27 cellular contexts compared by ENCODE assay signal in genomic region chr4:3118281-3118680, GRCh38. TPM values are rescaled to one million over a fixed set of nuclear protein-coding genes. Genes with fewer than 3 reads are reported as not detected.
"Had no signal": no experiment of that assay in that cellular context is flagged by ENCODE, and none has a peak within 500 bp of the region (broad histone marks: within the 10 kb centered on the region; RNA-seq: fewer than 3 reads in every experiment).

No MANE protein-coding gene starts in this region.

- H3K27me3 ChIP-seq: ascending aorta, body of pancreas, Peyer's patch, SJSA1 had no signal

- H3K4me3 ChIP-seq: ascending aorta, body of pancreas, Peyer's patch, SJSA1 had no signal

- H3K9me3 ChIP-seq: ascending aorta, body of pancreas, Peyer's patch, SJSA1 had no signal

- H3K4me2 ChIP-seq: KMS-11 had no signal

- H3K4me1 Mint-ChIP-seq: WTC11 had no signal

- DNase-seq: activated CD4-positive, alpha-beta T cell treated with anti-CD3 and anti-CD28 coated beads for 48 hours; activated CD4-positive, alpha-beta T cell treated with anti-CD3 and anti-CD28 coated beads, Interleukin-2, amount 50 U/mL, for 4 hours; activated CD4-positive, CD25-positive, alpha-beta regulatory T cell treated with anti-CD3 and anti-CD28 coated beads, Interleukin-2, amount 50 U/mL, for 72 hours; activated CD8-positive, alpha-beta memory T cell treated with anti-CD3 and anti-CD28 coated beads, Interleukin-2, amount 50 U/mL, for 48 hours; activated CD8-positive, alpha-beta T cell treated with anti-CD3 and anti-CD28 coated beads, Interleukin-2, amount 10 ng/mL, durations not matched to agents 7 days and 5 days; activated naive CD4-positive, alpha-beta T cell; activated T-cell treated with anti-CD3 and anti-CD28 coated beads, Interleukin-2, amount 50 U/mL, for 4 hours; body of pancreas; central memory CD4-positive, alpha-beta T cell; NCI-H1092 treated with DMSO at 0.1 percent for 48 hours; NCI-H1417 treated with DMSO at 0.1 percent for 48 hours; NCI-H1694; NCI-H2029; NCI-H2107; NCI-H345; NCI-H510A; NCI-H526 treated with DMSO at 0.1 percent for 48 hours; Peyer's patch; SHP77 had no signal

- H3K4me1 ChIP-seq: ascending aorta had no signal

- H3K9me3 Mint-ChIP-seq: activated naive CD4-positive, alpha-beta T cell treated with anti-CD3 and anti-CD28 coated beads, Interleukin-2, amount 50 U/mL, for 24 hours; activated T-cell treated with anti-CD3 and anti-CD28 coated beads, Interleukin-2, amount 50 U/mL, for 4 hours; T-helper 1 cell treated with Interleukin-12 subunit alpha and Interleukin-12 subunit beta and Interleukin-4 antibody, amounts not matched to agents 30 μg/mL and 1 μg/mL, for 36 hours had no signal

- H3K4me3 Mint-ChIP-seq: activated CD8-positive, alpha-beta T cell treated with anti-CD3 and anti-CD28 coated beads, Interleukin-2, amount 10 ng/mL, durations not matched to agents 7 days and 5 days; activated naive CD4-positive, alpha-beta T cell treated with anti-CD3 and anti-CD28 coated beads, Interleukin-2, amount 50 U/mL, for 24 hours; activated T-cell treated with anti-CD3 and anti-CD28 coated beads, Interleukin-2, amount 50 U/mL, for 4 hours; T-helper 1 cell treated with Interleukin-12 subunit alpha and Interleukin-12 subunit beta and Interleukin-4 antibody, amounts not matched to agents 30 μg/mL and 1 μg/mL, for 36 hours; WTC11 had no signal

- H3K27ac ChIP-seq: ascending aorta, body of pancreas, KMS-11, Peyer's patch, SJSA1 had no signal

- H3K27ac Mint-ChIP-seq: activated CD8-positive, alpha-beta T cell treated with anti-CD3 and anti-CD28 coated beads, Interleukin-2, amount 10 ng/mL, durations not matched to agents 7 days and 5 days; T-helper 1 cell treated with Interleukin-12 subunit alpha and Interleukin-12 subunit beta and Interleukin-4 antibody, amounts not matched to agents 30 μg/mL and 1 μg/mL, for 36 hours; WTC11 had no signal

- ATAC-seq: activated CD8-positive, alpha-beta T cell treated with anti-CD3 and anti-CD28 coated beads, Interleukin-2, amount 10 ng/mL, durations not matched to agents 7 days and 5 days; activated T-cell treated with anti-CD3 and anti-CD28 coated beads, Interleukin-2, amount 50 U/mL, for 4 hours; body of pancreas; WTC11 had no signal

- H3K27me3 Mint-ChIP-seq: activated naive CD4-positive, alpha-beta T cell treated with anti-CD3 and anti-CD28 coated beads, Interleukin-2, amount 50 U/mL, for 24 hours had no signal

- H3K9ac ChIP-seq: KMS-11 had no signal

RNA-seq across cellular contexts. Expression of gene HTT-AS, which starts 43.9 kb away (rescaled TPM):
- total RNA-seq: activated CD8-positive, alpha-beta T cell treated with anti-CD3 and anti-CD28 coated beads, Interleukin-2, amount 10 ng/mL, durations not matched to agents 7 days and 5 days; activated T-cell treated with anti-CD3 and anti-CD28 coated beads, Interleukin-2, amount 50 U/mL, for 4 hours; ascending aorta; body of pancreas; bronchial epithelial cell; MCF 10A; Peyer's patch; SJSA1; WTC11 had no signal
